In the genomic region with DNA sequence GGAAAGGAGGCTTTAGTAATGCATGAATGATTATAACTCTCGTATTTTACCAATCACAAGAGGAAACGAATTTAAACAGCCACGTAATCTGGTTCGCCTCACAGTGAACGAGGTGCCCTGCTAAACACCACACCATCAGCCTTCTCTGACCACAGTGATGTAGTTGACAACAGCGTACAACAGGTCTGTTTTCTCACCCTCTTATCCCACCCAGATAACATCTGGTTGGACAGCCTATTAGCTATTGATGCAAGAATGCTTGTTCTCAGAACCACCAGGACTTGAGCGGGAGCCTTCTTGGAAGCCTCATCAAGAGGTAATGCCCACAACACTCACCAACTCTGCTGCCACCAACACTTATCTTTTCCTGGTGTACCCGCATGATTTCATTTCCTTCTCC, we compare ENCODE assay signal across 24 cellular contexts. TPM values are rescaled to one million over a fixed set of nuclear protein-coding genes. Genes with fewer than 3 reads are reported as not detected.
"Had no signal": no experiment of that assay in that cellular context is flagged by ENCODE, and none has a peak within 500 bp of the region (broad histone marks: within the 10 kb centered on the region; RNA-seq: fewer than 3 reads in every experiment).

No MANE protein-coding gene starts in this region.

- H3K27me3 ChIP-seq: brain microvascular endothelial cell, colonic mucosa, esophagus muscularis mucosa, neutrophil, ovary, transverse colon, vagina had no signal

- H3K27ac ChIP-seq: brain microvascular endothelial cell, colonic mucosa, esophagus muscularis mucosa, neutrophil, ovary, prostate gland, transverse colon, vagina had no signal

- H3K9me3 ChIP-seq: colonic mucosa, esophagus muscularis mucosa, neutrophil, ovary, prostate gland, transverse colon, vagina had no signal

- H3K36me3 ChIP-seq: brain microvascular endothelial cell, colonic mucosa, esophagus muscularis mucosa, neutrophil, ovary, prostate gland, transverse colon, vagina had no signal

- H3K4me1 ChIP-seq: colonic mucosa, prostate gland, transverse colon had no signal

- FAIRE-seq: endothelial cell of umbilical vein, frontal cortex, kidney had no signal

- ATAC-seq: activated naive CD4-positive, alpha-beta T cell treated with anti-CD3 and anti-CD28 coated beads, Interleukin-2, amount 50 U/mL, for 72 hours; activated T-helper 17 cell treated with anti-CD3 and anti-CD28 coated beads, Interleukin-2, amount 50 U/mL, for 72 hours; effector memory CD8-positive, alpha-beta T cell; left lobe of liver; stimulated activated naive CD8-positive, alpha-beta T cell treated with anti-CD3 and anti-CD28 coated beads, Interleukin-15, Interleukin-2, amounts not matched to agents 100 U/mL and 50 U/mL, for 24 hours; WTC11 had no signal

- DNase-seq: activated T-cell treated with anti-CD3 and anti-CD28 coated beads, Interleukin-2, amount 50 U/mL, for 1 hour; aorta; brain microvascular endothelial cell; colonic mucosa; dorsolateral prefrontal cortex; effector memory CD8-positive, alpha-beta T cell; kidney; midbrain; ovary; stimulated activated CD4-positive, alpha-beta T cell treated with anti-CD3 and anti-CD28 coated beads, Interleukin-4, amount 100 ng/mL, for 24 hours; stimulated activated naive CD8-positive, alpha-beta T cell treated with anti-CD3 and anti-CD28 coated beads, Interleukin-15, Interleukin-2, amounts not matched to agents 100 U/mL and 50 U/mL, for 24 hours; T1000; transverse colon had no signal

- H3K4me3 ChIP-seq: colonic mucosa, dorsolateral prefrontal cortex, esophagus muscularis mucosa, ovary, prostate gland, transverse colon, vagina had no signal

RNA-seq across cellular contexts. Expression of gene SLC1A3, which starts 23.3 kb away (rescaled TPM):
- total RNA-seq: endothelial cell of umbilical vein, lung microvascular endothelial cell had no signal
